Comparison of ENCODE assay signal across 33 cellular contexts in genomic region chr1:41348394-41348793, GRCh38. TPM values are rescaled to one million over a fixed set of nuclear protein-coding genes. Genes with fewer than 3 reads are reported as not detected.
"Had no signal": no experiment of that assay in that cellular context is flagged by ENCODE, and none has a peak within 500 bp of the region (broad histone marks: within the 10 kb centered on the region; RNA-seq: fewer than 3 reads in every experiment).

No MANE protein-coding gene starts in this region.

- H3K9me3 ChIP-seq: ascending aorta, Peyer's patch had no signal

- H3K27ac Mint-ChIP-seq: activated CD4-positive, alpha-beta memory T cell treated with anti-CD3 and anti-CD28 coated beads, Interleukin-2, amount 10 ng/mL, durations not matched to agents 7 days and 5 days; activated naive CD4-positive, alpha-beta T cell treated with anti-CD3 and anti-CD28 coated beads, Interleukin-2, amount 50 U/mL, for 24 hours; activated naive CD8-positive, alpha-beta T cell treated with anti-CD3 and anti-CD28 coated beads, Interleukin-2, amount 10 ng/mL, durations not matched to agents 7 days and 5 days; activated T-cell treated with anti-CD3 and anti-CD28 coated beads, Interleukin-2, amount 50 U/mL, for 24 hours; activated T-helper 2 cell treated with anti-CD3 and anti-CD28 coated beads, Interferon-gamma antibody, Interleukin-2, Interleukin-4, amounts not matched to agents 10 μg/mL and 5 μg/mL and 100 μg/mL, durations not matched to agents 14 hours and 24 hours and 36 hours; T-cell had no signal

- H3K4me1 ChIP-seq: ascending aorta, Peyer's patch had no signal

- H3K27ac ChIP-seq: ascending aorta, cardiac muscle cell, Peyer's patch, VCaP had no signal

- H3K4me1 Mint-ChIP-seq: activated naive CD4-positive, alpha-beta T cell treated with anti-CD3 and anti-CD28 coated beads, Interleukin-2, amount 50 U/mL, for 24 hours had no signal

- DNase-seq: activated CD4-positive, alpha-beta memory T cell treated with anti-CD3 and anti-CD28 coated beads, Interleukin-2, amount 10 ng/mL, durations not matched to agents 7 days and 5 days; activated CD4-positive, alpha-beta T cell treated with anti-CD3 and anti-CD28 coated beads for 1 hour; activated CD4-positive, alpha-beta T cell treated with anti-CD3 and anti-CD28 coated beads for 48 hours; activated CD4-positive, CD25-positive, alpha-beta regulatory T cell; activated gamma-delta T cell; activated naive CD4-positive, alpha-beta T cell treated with Interleukin-2 at 50 U/mL for 16 hours; activated naive CD8-positive, alpha-beta T cell treated with anti-CD3 and anti-CD28 coated beads, Interleukin-2, amount 10 ng/mL, durations not matched to agents 7 days and 5 days; activated T-cell treated with anti-CD3 and anti-CD28 coated beads, Interleukin-2, amount 50 U/mL, for 24 hours; amygdala; Karpas-422; KBM-7; NCI-H1048; NCI-H1105 treated with DMSO at 0.1 percent for 48 hours; NCI-H1436 treated with DMSO at 0.1 percent for 48 hours; NCI-H1694 treated with DMSO at 0.1 percent for 48 hours; NCI-H2029; NCI-H345; NCI-H524 treated with DMSO at 0.1 percent for 48 hours; NK-92 treated with Interleukin-12 subunit alpha and Interleukin-12 subunit beta, amount 100 ng/mL, for 24 hours; PC-3; RPMI8226; SHP77 treated with DMSO at 0.1 percent for 48 hours; T-cell; T-helper 2 cell; T-helper 9 cell had no signal

- H3K36me3 ChIP-seq: ascending aorta, cardiac muscle cell, Peyer's patch had no signal

- H3K4me3 ChIP-seq: ascending aorta, cardiac muscle cell, Peyer's patch had no signal

- H3K9me3 Mint-ChIP-seq: activated CD4-positive, alpha-beta memory T cell treated with anti-CD3 and anti-CD28 coated beads, Interleukin-2, amount 10 ng/mL, durations not matched to agents 7 days and 5 days; activated naive CD4-positive, alpha-beta T cell treated with anti-CD3 and anti-CD28 coated beads, Interleukin-2, amount 50 U/mL, for 24 hours; activated naive CD8-positive, alpha-beta T cell treated with anti-CD3 and anti-CD28 coated beads, Interleukin-2, amount 10 ng/mL, durations not matched to agents 7 days and 5 days; activated T-cell treated with anti-CD3 and anti-CD28 coated beads, Interleukin-2, amount 50 U/mL, for 24 hours; activated T-helper 2 cell treated with anti-CD3 and anti-CD28 coated beads, Interferon-gamma antibody, Interleukin-2, Interleukin-4, amounts not matched to agents 10 μg/mL and 5 μg/mL and 100 μg/mL, durations not matched to agents 14 hours and 24 hours and 36 hours; central memory CD8-positive, alpha-beta T cell; T-cell had no signal

- ATAC-seq: PC-3, SK-N-SH treated with all-trans-retinoic acid at 6 μM for 48 hours, T-cell had no signal

- H3K36me3 Mint-ChIP-seq: activated naive CD4-positive, alpha-beta T cell treated with anti-CD3 and anti-CD28 coated beads, Interleukin-2, amount 50 U/mL, for 24 hours; activated naive CD8-positive, alpha-beta T cell treated with anti-CD3 and anti-CD28 coated beads, Interleukin-2, amount 10 ng/mL, durations not matched to agents 7 days and 5 days; T-cell had no signal

- H3K27me3 ChIP-seq: ascending aorta, Peyer's patch had no signal

- H3K4me3 Mint-ChIP-seq: activated CD4-positive, alpha-beta memory T cell treated with anti-CD3 and anti-CD28 coated beads, Interleukin-2, amount 10 ng/mL, durations not matched to agents 7 days and 5 days; activated naive CD4-positive, alpha-beta T cell treated with anti-CD3 and anti-CD28 coated beads, Interleukin-2, amount 50 U/mL, for 24 hours; activated naive CD8-positive, alpha-beta T cell treated with anti-CD3 and anti-CD28 coated beads, Interleukin-2, amount 10 ng/mL, durations not matched to agents 7 days and 5 days; activated T-cell treated with anti-CD3 and anti-CD28 coated beads, Interleukin-2, amount 50 U/mL, for 24 hours; central memory CD8-positive, alpha-beta T cell; T-cell had no signal

RNA-seq across cellular contexts. Expression of gene FOXO6, which starts 12.8 kb away (rescaled TPM):
- total RNA-seq: activated naive CD8-positive, alpha-beta T cell treated with anti-CD3 and anti-CD28 coated beads, Interleukin-2, amount 10 ng/mL, durations not matched to agents 7 days and 5 days had no signal
